In genomic region chr1:37020653-37021277, GRCh38 we compare ENCODE assay signal across 14 cellular contexts. TPM values are rescaled to one million over a fixed set of nuclear protein-coding genes. Genes with fewer than 3 reads are reported as not detected.
DNase-seq lines count a peak whose midpoint lies in the region; ATAC-seq and TF ChIP-seq lines count a peak whose summit lies in the region.
"Had no signal": no experiment of that assay in that cellular context is flagged by ENCODE, and none has a peak within 500 bp of the region (broad histone marks: within the 10 kb centered on the region; RNA-seq: fewer than 3 reads in every experiment).

No MANE protein-coding gene starts in this region.

- no peaks in the 10 kb centered on the region for H3K9me2 ChIP-seq in GM23338 (ENCODE audit: insufficient read depth)

- H3K9me3 ChIP-seq in transverse colon = no peaks in the 10 kb centered on the region
- H3K9me3 ChIP-seq: HAP-1 had no signal

- in situ Hi-C loops in transverse colon (cut with MboI; ENCODE audit: low pct_ligation_motif_present in 1 of 4, low pct_unique_long_range_greater_than_20kb in 1 of 4, low sequenced_read_pairs in 3 of 4) = no loop called here

- no peak overlapping the region for H3K4me3 ChIP-seq in GM23338
- H3K4me3 ChIP-seq in transverse colon = no peak overlapping the region
- H3K4me3 ChIP-seq: HAP-1 had no signal

- WGBS in transverse colon (ENCODE audit: low coverage in 1 of 2), 2 donors = 22 to 29% methylated on average over 8 of the region's 8 CpGs

- TF ChIP-seq POLR2A in transverse colon (IDR thresholded peaks at IDR 0.05) = no peak

- intact Hi-C loops in Calu3 (cut with micrococcal nuclease; ENCODE audit: unreplicated experiment) (no loop called here), transverse colon (cut with DNase I; ENCODE audit: low total_unique reads) (no loop called here)

- peak; percentile 96 for ATAC-seq in GM23338

- peak; percentile 18 for DNase-seq in Calu3
- peak; percentile 89 for DNase-seq in GM23338 (ENCODE audit: low spot score)
- DNase-seq in RPMI8226 = peak; percentile 71
- peak; percentile 83 for DNase-seq in iPS-NIHi11 (ENCODE audit: low spot score)
- DNase-seq in NCI-H226 = no peak
- no peak for DNase-seq in transverse colon
- DNase-seq in glomerular visceral epithelial cell (ENCODE audit: extremely low spot score) = no peak
- DNase-seq in HFFc6 = no peak
- DNase-seq: activated CD8-positive, alpha-beta memory T cell treated with anti-CD3 and anti-CD28 coated beads, Interleukin-2, amount 50 U/mL, for 4 hours; immature natural killer cell; NCI-H187 treated with DMSO at 0.1 percent for 48 hours; stimulated activated naive CD4-positive, alpha-beta T cell had no signal

- H3K27me3 Mint-ChIP-seq in Calu3 (ENCODE audit: unreplicated experiment) (peaks cover 98% of the 10 kb centered on the region), GM23338 (ENCODE audit: insufficient read depth, low read depth, poor library complexity) (peaks cover 16% of the 10 kb centered on the region), HFFc6 (ENCODE audit: insufficient read depth) (peaks cover 2% of the 10 kb centered on the region)

- no peaks in the 10 kb centered on the region for H3K36me3 Mint-ChIP-seq in Calu3 (ENCODE audit: insufficient read depth, unreplicated experiment)
- H3K36me3 Mint-ChIP-seq in GM23338 (ENCODE audit: low read depth) = no peaks in the 10 kb centered on the region
- peaks cover 7% of the 10 kb centered on the region; the same call in 1 of the 2 replicates for H3K36me3 Mint-ChIP-seq in HFFc6 (ENCODE audit: low read depth)
- H3K36me3 Mint-ChIP-seq: immature natural killer cell had no signal

- H3K4me1 Mint-ChIP-seq in Calu3 (ENCODE audit: low read depth, unreplicated experiment) = no peaks in the 10 kb centered on the region
- peaks cover 25% of the 10 kb centered on the region for H3K4me1 Mint-ChIP-seq in GM23338
- H3K4me1 Mint-ChIP-seq in HFFc6 (ENCODE audit: low read depth) = no peaks in the 10 kb centered on the region
- H3K4me1 Mint-ChIP-seq: immature natural killer cell had no signal

- no peaks in the 10 kb centered on the region for H3K36me3 ChIP-seq in GM23338 (ENCODE audit: insufficient read depth)
- H3K36me3 ChIP-seq in transverse colon = no peaks in the 10 kb centered on the region
- H3K36me3 ChIP-seq: HAP-1 had no signal

- H4K20me1 ChIP-seq in GM23338 (replicated peaks; ENCODE audit: insufficient read depth) = no peaks in the 10 kb centered on the region; the same call in 1 of the 2 replicates

- no peak for TF ChIP-seq EP300 in transverse colon (IDR thresholded peaks at IDR 0.05; ENCODE audit: low read depth)

- no TSS peak for BruUV-seq in Calu3 (replicated peaks; lab: Mats Ljungman, UMichigan)

- H3K4me3 Mint-ChIP-seq in Calu3 (ENCODE audit: low read depth, unreplicated experiment) (no peak overlapping the region), GM23338 (no peak overlapping the region), HFFc6 (no peak overlapping the region)
- H3K4me3 Mint-ChIP-seq: immature natural killer cell had no signal

- peaks cover 10% of the 10 kb centered on the region for H3K4me1 ChIP-seq in GM23338 (ENCODE audit: insufficient read depth)
- no peaks in the 10 kb centered on the region for H3K4me1 ChIP-seq in transverse colon
- H3K4me1 ChIP-seq: HAP-1 had no signal

- no peaks in the 10 kb centered on the region for H3K27me3 ChIP-seq in GM23338 (ENCODE audit: insufficient read depth)
- peaks cover 6% of the 10 kb centered on the region for H3K27me3 ChIP-seq in transverse colon

- H2AFZ ChIP-seq in GM23338 = no peak overlapping the region

- TF ChIP-seq CTCF in Calu3 (IDR thresholded peaks at IDR 0.05; ENCODE audit: unreplicated experiment) (no peak), GM23338 (conservative IDR thresholded peaks at IDR 0.05; ENCODE audit: low read depth in 2 of 2) (peak; percentile 33 to 66; a peak in 3 of 4 replicates), transverse colon (IDR thresholded peaks at IDR 0.05) (no peak), HFFc6 (IDR thresholded peaks at IDR 0.05) (no peak)

- H3K9me3 Mint-ChIP-seq in Calu3 (ENCODE audit: low read depth, unreplicated experiment) (no peaks in the 10 kb centered on the region), GM23338 (no peaks in the 10 kb centered on the region; the same call in 2 of the 3 replicates), HFFc6 (peaks cover 69% of the 10 kb centered on the region)
- H3K9me3 Mint-ChIP-seq: immature natural killer cell had no signal

- CTCF ChIA-PET in Calu3 (lab: Charles Lee) = no interaction called here

- H3F3A ChIP-seq in GM23338 (replicated peaks; ENCODE audit: low read depth) = no peaks in the 10 kb centered on the region

- no peaks in the 10 kb centered on the region for H3K79me2 ChIP-seq in GM23338 (replicated peaks; ENCODE audit: insufficient read depth)

- no peak overlapping the region for H3K4me2 ChIP-seq in GM23338

- H3K27ac ChIP-seq in GM23338 (ENCODE audit: low read depth) (no peak overlapping the region), transverse colon (no peak overlapping the region)
- H3K27ac ChIP-seq: epithelial cell of prostate had no signal

- no peak overlapping the region for H3K27ac Mint-ChIP-seq in Calu3 (ENCODE audit: unreplicated experiment)
- no peak overlapping the region for H3K27ac Mint-ChIP-seq in GM23338
- no peak overlapping the region for H3K27ac Mint-ChIP-seq in HFFc6
- H3K27ac Mint-ChIP-seq: immature natural killer cell had no signal

TF ChIP-seq in GM23338, 12 proteins besides CTCF, POLR2A, EP300 and RAD21:
- TF ChIP-seq REST (IDR thresholded peaks at IDR 0.05; ENCODE audit: unreplicated experiment) = peak; percentile 97
- no peak for TF ChIP-seq NANOG (IDR thresholded peaks at IDR 0.05; ENCODE audit: borderline replicate concordance)
- no peak for TF ChIP-seq POLR2AphosphoS5 (IDR thresholded peaks at IDR 0.05; ENCODE audit: low read depth)

RNA-seq across cellular contexts. Expression of gene GRIK3, which starts 13.6 kb away (rescaled TPM):
- total RNA-seq in Calu3 (2022) (not detected in 2 replicates), transverse colon (1 to 10 TPM in 2 of 4 donors, under 1 TPM in 2; 0.75 to 9.8 (median 1.2) TPM)
- total RNA-seq in GM23338 (2014; rRNA removed; shearing (Covaris generic)) = 2.8 and 2.9 TPM in 2 replicates
- polyA plus RNA-seq in GM23338 (2016; fragmentation: Nextera tagmentation; extraction: Ambion mirVana) = 0.23 and 0.31 TPM in 2 replicates
- total RNA-seq in HFFc6 (2021; fragmentation: NEBNext Ultra II Directional; extraction: Animal tissue kit (Norgen Biotek cat#: 25700)) = not detected
- polyA plus RNA-seq: immature natural killer cell had no signal

Comparison
In these comparisons a context has a peak if more than half of its experiments do, and no peak if none do; other contexts are left out.
1. DNase-seq: peak in Calu3 (single experiment), GM23338 (single experiment), RPMI8226 (single experiment) and iPS-NIHi11 (single experiment); none in NCI-H226 (single experiment), transverse colon (single experiment), glomerular visceral epithelial cell (single experiment) and HFFc6 (single experiment).
2. CTCF ChIP-seq: peak in GM23338 (2 of 2); none in Calu3 (single experiment), transverse colon (0 of 5) and HFFc6 (single experiment).